ENCODE assay signal across 1 cellular context in the genomic region with DNA sequence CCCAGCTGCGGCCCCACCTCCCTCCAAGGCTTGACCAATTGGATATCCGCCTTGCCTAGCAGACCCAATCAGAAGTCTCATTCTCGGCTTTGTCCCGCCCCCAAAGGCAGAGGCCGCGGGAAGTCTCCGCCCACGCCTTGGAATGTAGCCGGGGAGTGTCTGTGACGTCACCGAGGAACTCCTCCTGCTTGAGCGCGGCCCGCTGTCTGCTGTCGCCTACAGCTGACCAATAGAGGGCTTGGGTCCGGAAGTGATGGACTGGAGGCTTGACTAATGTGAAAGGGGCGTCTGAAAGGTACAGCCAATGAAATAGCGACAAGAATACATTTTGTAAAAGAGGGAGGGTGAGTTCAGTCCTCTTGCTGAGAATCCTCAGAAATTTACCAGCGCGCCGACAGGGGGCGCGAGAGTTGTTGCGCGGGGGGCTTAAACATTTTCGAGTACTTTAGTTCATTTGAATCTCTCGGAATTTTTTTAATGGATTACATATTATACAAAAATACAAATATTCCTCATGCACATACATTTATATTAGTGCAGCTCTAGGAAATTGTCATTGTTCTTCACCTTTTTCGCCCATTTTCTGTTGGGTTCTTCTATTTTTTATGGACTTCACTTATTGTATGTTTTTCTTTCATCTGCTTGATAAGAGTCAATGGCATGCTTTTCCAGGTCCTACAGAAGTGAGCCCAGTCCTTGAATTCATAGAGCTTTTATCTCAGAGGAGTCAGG.
TF ChIP-seq lines count a peak whose summit lies in the region.

No MANE protein-coding gene starts in this region.

TF ChIP-seq in GM12878, 131 proteins besides CTCF, POLR2A, EP300 and RAD21 (continued from another document and continues in another):
- no peak for TF ChIP-seq CBX3 (IDR thresholded peaks at IDR 0.05; ENCODE audit: borderline replicate concordance, low read depth)
- TF ChIP-seq BMI1 (IDR thresholded peaks at IDR 0.05; ENCODE audit: borderline replicate concordance) = no peak
- peak; percentile 100 for TF ChIP-seq NBN (IDR thresholded peaks at IDR 0.05)
- TF ChIP-seq, protein P1, sequence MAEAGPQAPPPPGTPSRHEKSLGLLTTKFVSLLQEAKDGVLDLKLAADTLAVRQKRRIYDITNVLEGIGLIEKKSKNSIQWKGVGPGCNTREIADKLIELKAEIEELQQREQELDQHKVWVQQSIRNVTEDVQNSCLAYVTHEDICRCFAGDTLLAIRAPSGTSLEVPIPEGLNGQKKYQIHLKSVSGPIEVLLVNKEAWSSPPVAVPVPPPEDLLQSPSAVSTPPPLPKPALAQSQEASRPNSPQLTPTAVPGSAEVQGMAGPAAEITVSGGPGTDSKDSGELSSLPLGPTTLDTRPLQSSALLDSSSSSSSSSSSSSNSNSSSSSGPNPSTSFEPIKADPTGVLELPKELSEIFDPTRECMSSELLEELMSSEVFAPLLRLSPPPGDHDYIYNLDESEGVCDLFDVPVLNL (IDR thresholded peaks at IDR 0.05; ENCODE audit: low read depth, low read length) = peak; percentile 56
- TF ChIP-seq, protein P2, sequence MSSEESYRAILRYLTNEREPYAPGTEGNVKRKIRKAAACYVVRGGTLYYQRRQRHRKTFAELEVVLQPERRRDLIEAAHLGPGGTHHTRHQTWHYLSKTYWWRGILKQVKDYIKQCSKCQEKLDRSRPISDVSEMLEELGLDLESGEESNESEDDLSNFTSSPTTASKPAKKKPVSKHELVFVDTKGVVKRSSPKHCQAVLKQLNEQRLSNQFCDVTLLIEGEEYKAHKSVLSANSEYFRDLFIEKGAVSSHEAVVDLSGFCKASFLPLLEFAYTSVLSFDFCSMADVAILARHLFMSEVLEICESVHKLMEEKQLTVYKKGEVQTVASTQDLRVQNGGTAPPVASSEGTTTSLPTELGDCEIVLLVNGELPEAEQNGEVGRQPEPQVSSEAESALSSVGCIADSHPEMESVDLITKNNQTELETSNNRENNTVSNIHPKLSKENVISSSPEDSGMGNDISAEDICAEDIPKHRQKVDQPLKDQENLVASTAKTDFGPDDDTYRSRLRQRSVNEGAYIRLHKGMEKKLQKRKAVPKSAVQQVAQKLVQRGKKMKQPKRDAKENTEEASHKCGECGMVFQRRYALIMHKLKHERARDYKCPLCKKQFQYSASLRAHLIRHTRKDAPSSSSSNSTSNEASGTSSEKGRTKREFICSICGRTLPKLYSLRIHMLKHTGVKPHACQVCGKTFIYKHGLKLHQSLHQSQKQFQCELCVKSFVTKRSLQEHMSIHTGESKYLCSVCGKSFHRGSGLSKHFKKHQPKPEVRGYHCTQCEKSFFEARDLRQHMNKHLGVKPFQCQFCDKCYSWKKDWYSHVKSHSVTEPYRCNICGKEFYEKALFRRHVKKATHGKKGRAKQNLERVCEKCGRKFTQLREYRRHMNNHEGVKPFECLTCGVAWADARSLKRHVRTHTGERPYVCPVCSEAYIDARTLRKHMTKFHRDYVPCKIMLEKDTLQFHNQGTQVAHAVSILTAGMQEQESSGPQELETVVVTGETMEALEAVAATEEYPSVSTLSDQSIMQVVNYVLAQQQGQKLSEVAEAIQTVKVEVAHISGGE (CRISPR knock-in tag; IDR thresholded peaks at IDR 0.05) = no peak
- no peak for TF ChIP-seq LARP7 (IDR thresholded peaks at IDR 0.05)
- TF ChIP-seq CREM (IDR thresholded peaks at IDR 0.05; ENCODE audit: low read depth) = peak; percentile 93
- TF ChIP-seq, protein P3, sequence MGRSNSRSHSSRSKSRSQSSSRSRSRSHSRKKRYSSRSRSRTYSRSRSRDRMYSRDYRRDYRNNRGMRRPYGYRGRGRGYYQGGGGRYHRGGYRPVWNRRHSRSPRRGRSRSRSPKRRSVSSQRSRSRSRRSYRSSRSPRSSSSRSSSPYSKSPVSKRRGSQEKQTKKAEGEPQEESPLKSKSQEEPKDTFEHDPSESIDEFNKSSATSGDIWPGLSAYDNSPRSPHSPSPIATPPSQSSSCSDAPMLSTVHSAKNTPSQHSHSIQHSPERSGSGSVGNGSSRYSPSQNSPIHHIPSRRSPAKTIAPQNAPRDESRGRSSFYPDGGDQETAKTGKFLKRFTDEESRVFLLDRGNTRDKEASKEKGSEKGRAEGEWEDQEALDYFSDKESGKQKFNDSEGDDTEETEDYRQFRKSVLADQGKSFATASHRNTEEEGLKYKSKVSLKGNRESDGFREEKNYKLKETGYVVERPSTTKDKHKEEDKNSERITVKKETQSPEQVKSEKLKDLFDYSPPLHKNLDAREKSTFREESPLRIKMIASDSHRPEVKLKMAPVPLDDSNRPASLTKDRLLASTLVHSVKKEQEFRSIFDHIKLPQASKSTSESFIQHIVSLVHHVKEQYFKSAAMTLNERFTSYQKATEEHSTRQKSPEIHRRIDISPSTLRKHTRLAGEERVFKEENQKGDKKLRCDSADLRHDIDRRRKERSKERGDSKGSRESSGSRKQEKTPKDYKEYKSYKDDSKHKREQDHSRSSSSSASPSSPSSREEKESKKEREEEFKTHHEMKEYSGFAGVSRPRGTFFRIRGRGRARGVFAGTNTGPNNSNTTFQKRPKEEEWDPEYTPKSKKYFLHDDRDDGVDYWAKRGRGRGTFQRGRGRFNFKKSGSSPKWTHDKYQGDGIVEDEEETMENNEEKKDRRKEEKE (IDR thresholded peaks at IDR 0.05) = no peak
- no peak for TF ChIP-seq CBFB (IDR thresholded peaks at IDR 0.05; ENCODE audit: low read depth)
- TF ChIP-seq SUZ12 (IDR thresholded peaks at IDR 0.05; ENCODE audit: unreplicated experiment) = no peak
- TF ChIP-seq SMARCA5 (IDR thresholded peaks at IDR 0.05) = 0 out of 2 replicates have a peak, but pooled peaks have one; percentile 23
- TF ChIP-seq EED (IDR thresholded peaks at IDR 0.05; ENCODE audit: low read depth) = peak; percentile 65; the same call in 1 of the 2 replicates
- TF ChIP-seq TARDBP (IDR thresholded peaks at IDR 0.05; ENCODE audit: borderline replicate concordance) = no peak
- TF ChIP-seq SMAD1 (IDR thresholded peaks at IDR 0.05; ENCODE audit: low read depth, partially characterized antibody) = no peak
- TF ChIP-seq, protein P4, sequence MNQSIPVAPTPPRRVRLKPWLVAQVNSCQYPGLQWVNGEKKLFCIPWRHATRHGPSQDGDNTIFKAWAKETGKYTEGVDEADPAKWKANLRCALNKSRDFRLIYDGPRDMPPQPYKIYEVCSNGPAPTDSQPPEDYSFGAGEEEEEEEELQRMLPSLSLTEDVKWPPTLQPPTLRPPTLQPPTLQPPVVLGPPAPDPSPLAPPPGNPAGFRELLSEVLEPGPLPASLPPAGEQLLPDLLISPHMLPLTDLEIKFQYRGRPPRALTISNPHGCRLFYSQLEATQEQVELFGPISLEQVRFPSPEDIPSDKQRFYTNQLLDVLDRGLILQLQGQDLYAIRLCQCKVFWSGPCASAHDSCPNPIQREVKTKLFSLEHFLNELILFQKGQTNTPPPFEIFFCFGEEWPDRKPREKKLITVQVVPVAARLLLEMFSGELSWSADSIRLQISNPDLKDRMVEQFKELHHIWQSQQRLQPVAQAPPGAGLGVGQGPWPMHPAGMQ (IDR thresholded peaks at IDR 0.05; ENCODE audit: borderline replicate concordance) = no peak
- TF ChIP-seq BCL11A (IDR thresholded peaks at IDR 0.05; ENCODE audit: low read depth, low read length) = no peak
- TF ChIP-seq, protein P5, sequence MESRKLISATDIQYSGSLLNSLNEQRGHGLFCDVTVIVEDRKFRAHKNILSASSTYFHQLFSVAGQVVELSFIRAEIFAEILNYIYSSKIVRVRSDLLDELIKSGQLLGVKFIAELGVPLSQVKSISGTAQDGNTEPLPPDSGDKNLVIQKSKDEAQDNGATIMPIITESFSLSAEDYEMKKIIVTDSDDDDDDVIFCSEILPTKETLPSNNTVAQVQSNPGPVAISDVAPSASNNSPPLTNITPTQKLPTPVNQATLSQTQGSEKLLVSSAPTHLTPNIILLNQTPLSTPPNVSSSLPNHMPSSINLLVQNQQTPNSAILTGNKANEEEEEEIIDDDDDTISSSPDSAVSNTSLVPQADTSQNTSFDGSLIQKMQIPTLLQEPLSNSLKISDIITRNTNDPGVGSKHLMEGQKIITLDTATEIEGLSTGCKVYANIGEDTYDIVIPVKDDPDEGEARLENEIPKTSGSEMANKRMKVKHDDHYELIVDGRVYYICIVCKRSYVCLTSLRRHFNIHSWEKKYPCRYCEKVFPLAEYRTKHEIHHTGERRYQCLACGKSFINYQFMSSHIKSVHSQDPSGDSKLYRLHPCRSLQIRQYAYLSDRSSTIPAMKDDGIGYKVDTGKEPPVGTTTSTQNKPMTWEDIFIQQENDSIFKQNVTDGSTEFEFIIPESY (IDR thresholded peaks at IDR 0.05) = no peak
- TF ChIP-seq MEF2B (IDR thresholded peaks at IDR 0.05; ENCODE audit: partially characterized antibody, poor library complexity, severe bottlenecking) = peak; percentile 54
- peak; percentile 74 for TF ChIP-seq IKZF1 (conservative IDR thresholded peaks at IDR 0.05)
- TF ChIP-seq EGR1 (IDR thresholded peaks at IDR 0.05; ENCODE audit: borderline replicate concordance in 1 of 2, low read depth in 2 of 2, low read length in 2 of 2) = peak in 1 of 2 experiments; percentile 96; a peak in 2 of 3 replicates
- TF ChIP-seq SP1 (IDR thresholded peaks at IDR 0.05; ENCODE audit: low read depth, low read length) = peak; percentile 92
- no peak for TF ChIP-seq MTA2 (IDR thresholded peaks at IDR 0.05; ENCODE audit: low read depth)
- TF ChIP-seq, protein P6, sequence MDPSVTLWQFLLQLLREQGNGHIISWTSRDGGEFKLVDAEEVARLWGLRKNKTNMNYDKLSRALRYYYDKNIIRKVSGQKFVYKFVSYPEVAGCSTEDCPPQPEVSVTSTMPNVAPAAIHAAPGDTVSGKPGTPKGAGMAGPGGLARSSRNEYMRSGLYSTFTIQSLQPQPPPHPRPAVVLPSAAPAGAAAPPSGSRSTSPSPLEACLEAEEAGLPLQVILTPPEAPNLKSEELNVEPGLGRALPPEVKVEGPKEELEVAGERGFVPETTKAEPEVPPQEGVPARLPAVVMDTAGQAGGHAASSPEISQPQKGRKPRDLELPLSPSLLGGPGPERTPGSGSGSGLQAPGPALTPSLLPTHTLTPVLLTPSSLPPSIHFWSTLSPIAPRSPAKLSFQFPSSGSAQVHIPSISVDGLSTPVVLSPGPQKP (IDR thresholded peaks at IDR 0.05; ENCODE audit: low read depth, low read length) = no peak
- TF ChIP-seq ZNF217 (IDR thresholded peaks at IDR 0.05) = no peak
- TF ChIP-seq BRCA1 (IDR thresholded peaks at IDR 0.05; ENCODE audit: low read depth, low read length) = peak; percentile 50; the same call in 1 of the 2 replicates
- no peak for TF ChIP-seq STAT1 (conservative IDR thresholded peaks at IDR 0.05)
- TF ChIP-seq, protein P7, sequence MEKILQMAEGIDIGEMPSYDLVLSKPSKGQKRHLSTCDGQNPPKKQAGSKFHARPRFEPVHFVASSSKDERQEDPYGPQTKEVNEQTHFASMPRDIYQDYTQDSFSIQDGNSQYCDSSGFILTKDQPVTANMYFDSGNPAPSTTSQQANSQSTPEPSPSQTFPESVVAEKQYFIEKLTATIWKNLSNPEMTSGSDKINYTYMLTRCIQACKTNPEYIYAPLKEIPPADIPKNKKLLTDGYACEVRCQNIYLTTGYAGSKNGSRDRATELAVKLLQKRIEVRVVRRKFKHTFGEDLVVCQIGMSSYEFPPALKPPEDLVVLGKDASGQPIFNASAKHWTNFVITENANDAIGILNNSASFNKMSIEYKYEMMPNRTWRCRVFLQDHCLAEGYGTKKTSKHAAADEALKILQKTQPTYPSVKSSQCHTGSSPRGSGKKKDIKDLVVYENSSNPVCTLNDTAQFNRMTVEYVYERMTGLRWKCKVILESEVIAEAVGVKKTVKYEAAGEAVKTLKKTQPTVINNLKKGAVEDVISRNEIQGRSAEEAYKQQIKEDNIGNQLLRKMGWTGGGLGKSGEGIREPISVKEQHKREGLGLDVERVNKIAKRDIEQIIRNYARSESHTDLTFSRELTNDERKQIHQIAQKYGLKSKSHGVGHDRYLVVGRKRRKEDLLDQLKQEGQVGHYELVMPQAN (conservative IDR thresholded peaks at IDR 0.05) = 0 out of 2 replicates have a peak, but pooled peaks have one; percentile 35
- TF ChIP-seq, protein P8, sequence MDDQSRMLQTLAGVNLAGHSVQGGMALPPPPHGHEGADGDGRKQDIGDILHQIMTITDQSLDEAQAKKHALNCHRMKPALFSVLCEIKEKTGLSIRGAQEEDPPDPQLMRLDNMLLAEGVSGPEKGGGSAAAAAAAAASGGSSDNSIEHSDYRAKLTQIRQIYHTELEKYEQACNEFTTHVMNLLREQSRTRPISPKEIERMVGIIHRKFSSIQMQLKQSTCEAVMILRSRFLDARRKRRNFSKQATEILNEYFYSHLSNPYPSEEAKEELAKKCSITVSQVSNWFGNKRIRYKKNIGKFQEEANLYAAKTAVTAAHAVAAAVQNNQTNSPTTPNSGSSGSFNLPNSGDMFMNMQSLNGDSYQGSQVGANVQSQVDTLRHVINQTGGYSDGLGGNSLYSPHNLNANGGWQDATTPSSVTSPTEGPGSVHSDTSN (IDR thresholded peaks at IDR 0.05; ENCODE audit: insufficient replicate concordance, low read depth, low read length) = peak; percentile 99
- TF ChIP-seq, protein P9, sequence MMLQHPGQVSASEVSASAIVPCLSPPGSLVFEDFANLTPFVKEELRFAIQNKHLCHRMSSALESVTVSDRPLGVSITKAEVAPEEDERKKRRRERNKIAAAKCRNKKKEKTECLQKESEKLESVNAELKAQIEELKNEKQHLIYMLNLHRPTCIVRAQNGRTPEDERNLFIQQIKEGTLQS (IDR thresholded peaks at IDR 0.05; ENCODE audit: borderline replicate concordance, extremely low read depth, low read depth, low read length) = no peak
- TF ChIP-seq FOS (IDR thresholded peaks at IDR 0.05; ENCODE audit: borderline replicate concordance, extremely low read depth, insufficient read length) = peak; percentile 77
- no peak for TF ChIP-seq FOXK2 (IDR thresholded peaks at IDR 0.05)
- TF ChIP-seq PAX5 (IDR thresholded peaks at IDR 0.05; ENCODE audit: borderline replicate concordance, low read depth, low read length) = 0 out of 2 replicates have a peak, but pooled peaks have one; percentile 4
- TF ChIP-seq GABPA (IDR thresholded peaks at IDR 0.05; ENCODE audit: low read depth) = no peak
- TF ChIP-seq SPI1 (IDR thresholded peaks at IDR 0.05; ENCODE audit: borderline replicate concordance, insufficient read depth, low read depth, low read length) = no peak
- no peak for TF ChIP-seq YBX1 (IDR thresholded peaks at IDR 0.05)
- TF ChIP-seq, protein P10, sequence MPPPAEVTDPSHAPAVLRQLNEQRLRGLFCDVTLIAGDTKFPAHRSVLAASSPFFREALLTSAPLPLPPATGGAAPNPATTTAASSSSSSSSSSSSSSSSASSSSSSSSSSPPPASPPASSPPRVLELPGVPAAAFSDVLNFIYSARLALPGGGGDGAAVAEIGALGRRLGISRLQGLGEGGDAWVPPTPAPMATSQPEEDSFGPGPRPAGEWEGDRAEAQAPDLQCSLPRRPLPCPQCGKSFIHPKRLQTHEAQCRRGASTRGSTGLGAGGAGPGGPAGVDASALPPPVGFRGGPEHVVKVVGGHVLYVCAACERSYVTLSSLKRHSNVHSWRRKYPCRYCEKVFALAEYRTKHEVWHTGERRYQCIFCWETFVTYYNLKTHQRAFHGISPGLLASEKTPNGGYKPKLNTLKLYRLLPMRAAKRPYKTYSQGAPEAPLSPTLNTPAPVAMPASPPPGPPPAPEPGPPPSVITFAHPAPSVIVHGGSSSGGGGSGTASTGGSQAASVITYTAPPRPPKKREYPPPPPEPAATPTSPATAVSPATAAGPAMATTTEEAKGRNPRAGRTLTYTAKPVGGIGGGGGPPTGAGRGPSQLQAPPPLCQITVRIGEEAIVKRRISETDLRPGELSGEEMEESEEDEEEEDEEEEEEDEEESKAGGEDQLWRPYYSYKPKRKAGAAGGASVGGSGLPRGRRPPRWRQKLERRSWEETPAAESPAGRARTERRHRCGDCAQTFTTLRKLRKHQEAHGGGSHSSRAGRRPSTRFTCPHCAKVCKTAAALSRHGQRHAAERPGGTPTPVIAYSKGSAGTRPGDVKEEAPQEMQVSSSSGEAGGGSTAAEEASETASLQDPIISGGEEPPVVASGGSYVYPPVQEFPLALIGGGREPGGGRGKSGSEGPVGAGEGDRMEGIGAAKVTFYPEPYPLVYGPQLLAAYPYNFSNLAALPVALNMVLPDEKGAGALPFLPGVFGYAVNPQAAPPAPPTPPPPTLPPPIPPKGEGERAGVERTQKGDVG (CRISPR knock-in tag; IDR thresholded peaks at IDR 0.05) = no peak
- no peak for TF ChIP-seq ZBED1 (IDR thresholded peaks at IDR 0.05; ENCODE audit: borderline replicate concordance)
- TF ChIP-seq NRF1 (conservative IDR thresholded peaks at IDR 0.05; ENCODE audit: low read depth, low read length) = no peak; the same call in 1 of the 2 replicates
